Comparison of ENCODE assay signal across 7 cellular contexts in genomic region chr2:96665083-96665569, GRCh38. TPM values are rescaled to one million over a fixed set of nuclear protein-coding genes. Genes with fewer than 3 reads are reported as not detected.
A peak's percentile ranks its signal among the peaks of the same experiment; 100 is the strongest.
DNase-seq lines count a peak whose midpoint lies in the region; ATAC-seq and TF ChIP-seq lines count a peak whose summit lies in the region.

No MANE protein-coding gene starts in this region.

- in situ Hi-C loops in astrocyte of the cerebellum (cut with HindIII; ENCODE audit: low sequenced_read_pairs) = no loop called here

- H3K36me3 ChIP-seq in upper lobe of right lung = no peaks in the 10 kb centered on the region

- H3K27me3 ChIP-seq in upper lobe of right lung = no peaks in the 10 kb centered on the region

- peak; percentile 92 for DNase-seq in HT1080 (ENCODE audit: low read depth)
- DNase-seq in astrocyte of the cerebellum (ENCODE audit: low read depth) = peak; percentile 83
- peak; percentile 100 for DNase-seq in iris pigment epithelial cell (ENCODE audit: low read depth)
- no peak for DNase-seq in upper lobe of right lung
- no peak for DNase-seq in Ammon's horn (ENCODE audit: low spot score)
- DNase-seq in OCI-M2 (lab: John Stamatoyannopoulos, UW; ENCODE audit: unreplicated experiment) = no peak
- DNase-seq in DMS79 treated with DMSO at 0.1 percent for 48 hours (lab: John Stamatoyannopoulos, UW) = no peak

- peaks cover 10% of the 10 kb centered on the region for H3K4me1 ChIP-seq in upper lobe of right lung

- TF ChIP-seq CTCF in astrocyte of the cerebellum (IDR thresholded peaks at IDR 0.05; ENCODE audit: low read depth, low read length, missing control alignments) (no peak), upper lobe of right lung (IDR thresholded peaks at IDR 0.05) (no peak)

- peak overlapping the region; percentile 66 for H3K27ac ChIP-seq in upper lobe of right lung

- intact Hi-C loops in upper lobe of right lung (cut with DNase I) = no loop called here

- no peaks in the 10 kb centered on the region for H3K9me3 ChIP-seq in upper lobe of right lung

- peak; percentile 92 for ATAC-seq in upper lobe of right lung

- H3K4me3 ChIP-seq in astrocyte of the cerebellum (ENCODE audit: low read depth, low read length) (no peak overlapping the region), upper lobe of right lung (no peak overlapping the region)

RNA-seq across cellular contexts. Expression of gene FER1L5, which starts 22.6 kb away (rescaled TPM):
- total RNA-seq in HT1080 (2014; rRNA removed; shearing (Covaris generic)) = 0.20 TPM in 1 of 2 replicates, not detected in the other
- not detected in 2 replicates for polyA plus RNA-seq in HT1080 (2015; cell fraction: cytosol; rRNA removed)
- 0.01 TPM in 1 of 2 replicates, not detected in the other for polyA plus RNA-seq in HT1080 (2015; cell fraction: nucleus; rRNA removed)
- total RNA-seq in upper lobe of right lung = 0.14 TPM

RNA-seq across cellular contexts. Expression of gene KANSL3, which starts 27.0 kb away (rescaled TPM):
- 13.1 and 13.2 TPM in 2 replicates for total RNA-seq in HT1080 (2014; rRNA removed; shearing (Covaris generic))
- 9.5 and 11.5 TPM in 2 replicates for polyA plus RNA-seq in HT1080 (2015; cell fraction: cytosol; rRNA removed)
- 17.8 and 18.8 TPM in 2 replicates for polyA plus RNA-seq in HT1080 (2015; cell fraction: nucleus; rRNA removed)
- 50.1 TPM for total RNA-seq in upper lobe of right lung

Comparison
In these comparisons a context has a peak if more than half of its experiments do, and no peak if none do; other contexts are left out.
1. DNase-seq: peak in HT1080 (single experiment), astrocyte of the cerebellum (single experiment) and iris pigment epithelial cell (single experiment); none in upper lobe of right lung (single experiment), Ammon's horn (single experiment), OCI-M2 (single experiment) and DMS79 treated with DMSO at 0.1 percent for 48 hours (single experiment).